23 cellular contexts compared by ENCODE assay signal in the genomic region with DNA sequence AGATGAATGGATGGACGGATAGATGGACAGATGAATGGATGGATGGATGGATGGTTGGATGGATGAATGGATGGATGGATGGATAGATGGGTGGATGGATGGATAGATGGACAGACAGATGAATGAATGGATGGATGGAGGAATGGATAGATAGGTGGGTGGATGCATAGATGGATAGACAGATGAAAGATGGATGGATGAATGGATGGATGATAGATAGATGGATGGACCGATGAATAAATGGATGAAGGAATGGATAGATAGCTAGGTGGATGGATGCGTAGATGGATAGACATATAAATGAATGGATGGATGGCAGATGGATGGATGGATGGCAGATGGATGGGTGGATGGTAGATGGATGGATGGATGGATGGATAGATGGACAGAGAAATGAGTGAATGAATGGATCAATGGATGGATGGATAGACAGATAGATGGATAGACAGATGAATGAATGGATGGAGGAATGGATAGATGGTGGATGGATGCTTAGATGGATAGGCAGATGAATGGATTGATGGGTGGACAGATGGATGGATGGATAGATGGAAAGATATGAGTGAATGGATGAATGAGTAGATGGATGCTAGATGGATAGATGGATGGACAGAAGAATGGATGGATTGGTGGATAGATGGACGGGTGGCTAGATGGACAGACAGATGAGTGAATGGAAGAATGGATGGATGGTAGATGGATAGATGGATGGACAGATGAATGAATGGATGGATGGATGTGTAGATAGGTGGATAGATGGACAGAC.
DNase-seq lines count a peak whose midpoint lies in the region; ATAC-seq, FAIRE-seq and TF ChIP-seq lines count a peak whose summit lies in the region.
"Had no signal": no experiment of that assay in that cellular context is flagged by ENCODE, and none has a peak within 500 bp of the region (broad histone marks: within the 10 kb centered on the region; RNA-seq: fewer than 3 reads in every experiment).

No MANE protein-coding gene starts in this region.

- in situ Hi-C loops in HepG2 (cut with HindIII; ENCODE audit: extremely low pct_ligation_motif_present, low pct_unique_long_range_greater_than_20kb), result no loop called here
- in situ Hi-C loops in IMR-90 (cut with MboI; ENCODE audit: low sequenced_read_pairs), result no loop called here

- intact Hi-C loops in HepG2 (cut with micrococcal nuclease; ENCODE audit: unreplicated experiment) (no loop called here), right lobe of liver (cut with DNase I) (no loop called here), IMR-90 (cut with micrococcal nuclease) (no loop called here)

- H2BK5ac ChIP-seq in IMR-90 (ENCODE audit: low read depth, low read length, poor library complexity, severe bottlenecking) (peak overlapping the region; percentile 70), H1 (ENCODE audit: low read depth, low read length) (no peak overlapping the region)

- no peak for FAIRE-seq in HepG2 (lab: Jason Lieb, UNC)
- no peak for FAIRE-seq in H1 (lab: Jason Lieb, UNC)
- FAIRE-seq: A549, D721Med, GM12878, GM12892, GM18507 had no signal

- H3K27ac ChIP-seq in HepG2 (ENCODE audit: extremely low read length, insufficient read depth, low read length) (no peak overlapping the region), right lobe of liver (no peak overlapping the region), IMR-90 (ENCODE audit: insufficient read depth, low read length) (no peak overlapping the region), H1 (ENCODE audit: low read depth, low read length) (no peak overlapping the region), tibial nerve (no peak overlapping the region)
- H3K27ac ChIP-seq: 22Rv1; A549; BLaER1 treated with 17β-estradiol and CSF1 and Interleukin-3, amounts not matched to agents 10 nM and 100 nM; C4-2B had no signal

- dilution Hi-C loops in IMR-90 (cut with HindIII; ENCODE audit: low sequenced_read_pairs, unreplicated experiment), result no loop called here

- no peak overlapping the region for H3K4me3 ChIP-seq in HepG2 (replicated peaks in 1 of 3; ENCODE audit: insufficient read depth in 1 of 3, low read depth in 2 of 3, low read length in 3 of 3)
- no peak overlapping the region for H3K4me3 ChIP-seq in right lobe of liver
- H3K4me3 ChIP-seq in IMR-90 (ENCODE audit: insufficient read depth, low read depth, low read length), result no peak overlapping the region
- no peak overlapping the region for H3K4me3 ChIP-seq in H1 (ENCODE audit: extremely low read depth in 1 of 4, insufficient read depth in 2 of 4, low read depth in 3 of 4, low read length in 4 of 4)
- H3K4me3 ChIP-seq in tibial nerve, result no peak overlapping the region
- H3K4me3 ChIP-seq: A549; BLaER1 treated with 17β-estradiol and CSF1 and Interleukin-3, amounts not matched to agents 10 nM and 100 nM; GM12878 had no signal

- H4K8ac ChIP-seq in IMR-90 (ENCODE audit: low read depth in 2 of 2, low read length in 2 of 2), result no peak overlapping the region
- H4K8ac ChIP-seq in H1 (ENCODE audit: extremely low read depth, insufficient read depth, low read length), result no peak overlapping the region

- POLR2A ChIA-PET in HepG2 (lab: Yijun Ruan, JAX), result no interaction called here
- POLR2A ChIA-PET in IMR-90 (lab: Charles Lee; ENCODE audit: unreplicated experiment), result no interaction called here
- POLR2A ChIA-PET in H1 (lab: Charles Lee; ENCODE audit: partially characterized antibody), result no interaction called here

- H3K79me1 ChIP-seq in IMR-90 (ENCODE audit: low read depth in 1 of 2, low read length in 2 of 2) (no peaks in the 10 kb centered on the region), H1 (ENCODE audit: low read depth, low read length) (no peaks in the 10 kb centered on the region)

- no peak overlapping the region for H2AFZ ChIP-seq in HepG2 (ENCODE audit: low read length)
- no peak overlapping the region for H2AFZ ChIP-seq in IMR-90 (replicated peaks; ENCODE audit: low read length, poor library complexity)
- H2AFZ ChIP-seq in H1 (ENCODE audit: low read length), result no peak overlapping the region

- TF ChIP-seq RAD21 in HepG2 (CRISPR knock-in tag; IDR thresholded peaks at IDR 0.05) (no peak), IMR-90 (IDR thresholded peaks at IDR 0.05; ENCODE audit: low read length) (no peak), H1 (IDR thresholded peaks at IDR 0.05 in 1 of 2, conservative IDR thresholded peaks at IDR 0.05 in 1 of 2; ENCODE audit: low read depth in 2 of 2, low read length in 2 of 2) (no peak)

- no peak overlapping the region for H2BK120ac ChIP-seq in IMR-90 (ENCODE audit: low read depth, low read length)
- H2BK120ac ChIP-seq in H1 (replicated peaks; ENCODE audit: low read depth, low read length), result no peak overlapping the region

- CTCF ChIA-PET in HepG2 (lab: Yijun Ruan, JAX; ENCODE audit: low intra/inter-chr PET ratio, low total read pairs) (no interaction called here), IMR-90 (lab: Yijun Ruan, JAX) (no interaction called here), H1 (lab: Charles Lee; ENCODE audit: partially characterized antibody) (no interaction called here)

- H3K14ac ChIP-seq in IMR-90 (replicated peaks; ENCODE audit: low read depth, low read length), result no peak overlapping the region
- no peak overlapping the region for H3K14ac ChIP-seq in H1 (ENCODE audit: insufficient read length)

- no peak overlapping the region for H2BK12ac ChIP-seq in H1 (ENCODE audit: low read depth, low read length)

- no peaks in the 10 kb centered on the region for H4K20me1 ChIP-seq in HepG2 (ENCODE audit: insufficient read depth, low read length)
- no peaks in the 10 kb centered on the region for H4K20me1 ChIP-seq in IMR-90 (ENCODE audit: insufficient read depth, low read length)
- H4K20me1 ChIP-seq in H1 (replicated peaks in 1 of 2; ENCODE audit: control insufficient read depth in 1 of 2, insufficient read depth in 2 of 2, low read length in 2 of 2), result peaks cover 0 to 4% of the 10 kb centered on the region in 2 experiments
- H4K20me1 ChIP-seq: BLaER1 treated with 17β-estradiol and CSF1 and Interleukin-3, amounts not matched to agents 10 nM and 100 nM had no signal

- no peak overlapping the region for H3K4me2 ChIP-seq in HepG2 (ENCODE audit: low read depth, low read length)
- H3K4me2 ChIP-seq in IMR-90 (ENCODE audit: low read depth, low read length), result no peak overlapping the region
- H3K4me2 ChIP-seq in H1 (ENCODE audit: insufficient read depth in 1 of 2, low read depth in 2 of 2, low read length in 2 of 2), result no peak overlapping the region
- H3K4me2 ChIP-seq: A549 had no signal

- BruUV-seq in HepG2 (replicated peaks; lab: Mats Ljungman, UMichigan) (no TSS peak), IMR-90 (replicated peaks; lab: Mats Ljungman, UMichigan) (no TSS peak)

- H2AK9ac ChIP-seq in IMR-90 (replicated peaks; ENCODE audit: low read depth, low read length, poor library complexity), result no peak overlapping the region

- 22% methylated on average over 4 of the region's 4 CpGs for WGBS in HepG2 (ENCODE audit: low lambda C conversion rate)
- 74% methylated on average over 4 of the region's 4 CpGs for WGBS in right lobe of liver (ENCODE audit: insufficient coverage, low coverage, low lambda C conversion rate, missing lambda C conversion rate)
- 84% methylated on average over 4 of the region's 4 CpGs; no CpG with 5 or more reads in 1 of the 2 experiments for WGBS in IMR-90 (ENCODE audit: extremely low coverage in 2 of 2, insufficient read length in 1 of 2), 2 experiments
- 77% methylated on average over 4 of the region's 4 CpGs; no CpG with 5 or more reads in 1 of the 2 experiments for WGBS in H1 (ENCODE audit: extremely low coverage in 1 of 2, insufficient coverage in 1 of 2, insufficient read length in 1 of 2, insufficient replicate concordance in 2 of 2, low coverage in 1 of 2, low lambda C conversion rate in 2 of 2, missing lambda C conversion rate in 1 of 2), 2 experiments
- 85 to 90% methylated on average over 4 of the region's 4 CpGs for WGBS in tibial nerve, 2 donors

- H3K4me1 ChIP-seq in HepG2 (ENCODE audit: insufficient read depth, low read length) (no peaks in the 10 kb centered on the region), right lobe of liver (no peaks in the 10 kb centered on the region), IMR-90 (ENCODE audit: control insufficient read depth, insufficient read depth, low read length) (peaks cover 6% of the 10 kb centered on the region), H1 (replicated peaks in 1 of 4; ENCODE audit: control insufficient read depth in 3 of 4, insufficient read depth in 4 of 4, low read length in 3 of 4) (no peaks in the 10 kb centered on the region), tibial nerve (no peaks in the 10 kb centered on the region)
- H3K4me1 ChIP-seq: A549, Caco-2 had no signal

- TF ChIP-seq POLR2A in HepG2 (IDR thresholded peaks at IDR 0.05; ENCODE audit: insufficient read depth in 1 of 2, low read depth in 2 of 2, low read length in 2 of 2) (no peak), right lobe of liver (IDR thresholded peaks at IDR 0.05) (no peak), IMR-90 (IDR thresholded peaks at IDR 0.05; ENCODE audit: low read depth, low read length) (no peak), H1 (IDR thresholded peaks at IDR 0.05; ENCODE audit: control extremely low read depth in 1 of 2, low read depth in 2 of 2, low read length in 2 of 2) (no peak), tibial nerve (IDR thresholded peaks at IDR 0.05) (no peak)

- H3K27me3 ChIP-seq in HepG2 (ENCODE audit: control insufficient read depth in 1 of 2, insufficient read depth in 2 of 2, low read length in 2 of 2), result peaks cover 5 to 9% of the 10 kb centered on the region in 2 experiments; a peak in 4 of 5 replicates
- H3K27me3 ChIP-seq in right lobe of liver, result no peaks in the 10 kb centered on the region
- H3K27me3 ChIP-seq in IMR-90 (ENCODE audit: control insufficient read depth, insufficient read depth, low read length), result peaks cover 7% of the 10 kb centered on the region; the same call in 1 of the 2 replicates
- H3K27me3 ChIP-seq in H1 (replicated peaks in 1 of 4; ENCODE audit: control insufficient read depth in 3 of 4, extremely low read depth in 1 of 4, insufficient read depth in 3 of 4, low read length in 3 of 4), result no peaks in the 10 kb centered on the region
- H3K27me3 ChIP-seq in tibial nerve, result no peaks in the 10 kb centered on the region
- H3K27me3 ChIP-seq: BLaER1 treated with 17β-estradiol and CSF1 and Interleukin-3, amounts not matched to agents 10 nM and 100 nM had no signal

- no peaks in the 10 kb centered on the region for H3K79me2 ChIP-seq in HepG2 (ENCODE audit: insufficient read depth, low read length)
- H3K79me2 ChIP-seq in H1 (ENCODE audit: control insufficient read depth in 1 of 2, insufficient read depth in 2 of 2, low read length in 2 of 2), result no peaks in the 10 kb centered on the region

- H2AK5ac ChIP-seq in IMR-90 (ENCODE audit: low read depth, low read length), result no peak overlapping the region
- H2AK5ac ChIP-seq in H1 (ENCODE audit: low read depth, low read length), result no peak overlapping the region

- no peak overlapping the region for H3K18ac ChIP-seq in IMR-90 (ENCODE audit: low read depth, low read length)
- H3K18ac ChIP-seq in H1 (ENCODE audit: extremely low read depth, low read length), result no peak overlapping the region

- TF ChIP-seq EP300 in HepG2 (IDR thresholded peaks at IDR 0.05; ENCODE audit: low read depth in 2 of 2, low read length in 2 of 2) (no peak), HepG2 (CRISPR knock-in tag; IDR thresholded peaks at IDR 0.05; ENCODE audit: borderline replicate concordance) (no peak), H1 (IDR thresholded peaks at IDR 0.05; ENCODE audit: borderline replicate concordance in 1 of 2, low read depth in 2 of 2, low read length in 2 of 2) (no peak), tibial nerve (IDR thresholded peaks at IDR 0.05) (no peak)

- TF ChIP-seq CTCF in HepG2 (CRISPR knock-in tag; IDR thresholded peaks at IDR 0.05), result no peak
- no peak for TF ChIP-seq CTCF in right lobe of liver (IDR thresholded peaks at IDR 0.05)
- no peak for TF ChIP-seq CTCF in IMR-90 (conservative IDR thresholded peaks at IDR 0.05; ENCODE audit: low read depth, low read length)
- TF ChIP-seq CTCF in H1 (IDR thresholded peaks at IDR 0.05; ENCODE audit: control extremely low read depth in 1 of 3, insufficient read depth in 1 of 3, low read depth in 1 of 3, low read length in 3 of 3), result no peak
- no peak for TF ChIP-seq CTCF in tibial nerve (IDR thresholded peaks at IDR 0.05)

- H3K56ac ChIP-seq in IMR-90 (ENCODE audit: extremely low read depth, insufficient read depth, low read length), result no peak overlapping the region
- H3K56ac ChIP-seq in H1 (replicated peaks; ENCODE audit: insufficient read length, low read depth, low read length), result peak overlapping the region; percentile 73

- H2BK15ac ChIP-seq in IMR-90 (ENCODE audit: low read depth, low read length) (no peak overlapping the region), H1 (ENCODE audit: low read length) (no peak overlapping the region)

- no peak overlapping the region for H3K23ac ChIP-seq in IMR-90 (ENCODE audit: low read depth, low read length)
- no peak overlapping the region for H3K23ac ChIP-seq in H1 (ENCODE audit: insufficient read length)

- ATAC-seq in HepG2 (no peak), right lobe of liver (no peak), IMR-90 (ENCODE audit: low read depth) (no peak), HG03108 (IDR thresholded peaks at IDR 0.05; ENCODE audit: unreplicated experiment) (no peak)
- ATAC-seq: A549; CD8-positive, alpha-beta T cell; GM12878 had no signal

- no peaks in the 10 kb centered on the region for H3K9me3 ChIP-seq in HepG2 (ENCODE audit: low read length)
- H3K9me3 ChIP-seq in right lobe of liver, result no peaks in the 10 kb centered on the region
- H3K9me3 ChIP-seq in IMR-90 (ENCODE audit: control insufficient read depth, insufficient read depth, low read length), result no peaks in the 10 kb centered on the region
- peaks cover 28 to 77% of the 10 kb centered on the region in 2 experiments; a peak in 3 of 4 replicates for H3K9me3 ChIP-seq in H1 (ENCODE audit: insufficient read depth in 2 of 2, low read depth in 1 of 2, low read length in 1 of 2)
- H3K9me3 ChIP-seq in tibial nerve, result no peaks in the 10 kb centered on the region
- H3K9me3 ChIP-seq: A549; BLaER1 treated with 17β-estradiol and CSF1 and Interleukin-3, amounts not matched to agents 10 nM and 100 nM; Caco-2 had no signal

- H3K36me3 ChIP-seq in HepG2 (replicated peaks in 1 of 2; ENCODE audit: control insufficient read depth in 1 of 2, insufficient read depth in 2 of 2, low read length in 2 of 2), result no peaks in the 10 kb centered on the region
- H3K36me3 ChIP-seq in right lobe of liver, result no peaks in the 10 kb centered on the region
- no peaks in the 10 kb centered on the region for H3K36me3 ChIP-seq in IMR-90 (ENCODE audit: control insufficient read depth, insufficient read depth, low read length)
- H3K36me3 ChIP-seq in H1 (ENCODE audit: control insufficient read depth in 2 of 4, insufficient read depth in 4 of 4, low read length in 3 of 4), result no peaks in the 10 kb centered on the region
- no peaks in the 10 kb centered on the region for H3K36me3 ChIP-seq in tibial nerve
- H3K36me3 ChIP-seq: BLaER1 treated with 17β-estradiol and CSF1 and Interleukin-3, amounts not matched to agents 10 nM and 100 nM had no signal

- H3K9ac ChIP-seq in HepG2 (ENCODE audit: insufficient read depth, low read depth, low read length) (no peak overlapping the region), IMR-90 (ENCODE audit: low read depth, low read length) (no peak overlapping the region), H1 (replicated peaks in 1 of 4; ENCODE audit: extremely low read depth in 1 of 4, low read depth in 3 of 4, low read length in 3 of 4) (no peak overlapping the region)
- H3K9ac ChIP-seq: BLaER1 treated with 17β-estradiol and CSF1 and Interleukin-3, amounts not matched to agents 10 nM and 100 nM had no signal

- H2BK20ac ChIP-seq in IMR-90 (ENCODE audit: low read depth, low read length), result no peak overlapping the region
- no peak overlapping the region for H2BK20ac ChIP-seq in H1 (ENCODE audit: low read length)

- no peak overlapping the region for H4K5ac ChIP-seq in IMR-90 (ENCODE audit: low read depth, low read length)
- H4K5ac ChIP-seq in H1 (ENCODE audit: insufficient read length, low read depth, low read length), result no peak overlapping the region

- no peak overlapping the region for H4K91ac ChIP-seq in IMR-90 (ENCODE audit: insufficient read depth, low read depth, low read length)
- no peak overlapping the region for H4K91ac ChIP-seq in H1 (replicated peaks; ENCODE audit: insufficient read length, low read length)

- peaks cover 10% of the 10 kb centered on the region; the same call in 1 of the 2 replicates for H3K23me2 ChIP-seq in H1 (ENCODE audit: low read depth, low read length)

- no peak overlapping the region for H3K4ac ChIP-seq in IMR-90 (ENCODE audit: low read depth, low read length)
- no peak overlapping the region for H3K4ac ChIP-seq in H1 (replicated peaks; ENCODE audit: insufficient read length, low read depth, low read length)

- no peak for DNase-seq in HepG2 (ENCODE audit: low spot score)
- no peak for DNase-seq in right lobe of liver
- no peak for DNase-seq in IMR-90
- DNase-seq in H1 (ENCODE audit: low read depth in 1 of 2, low spot score in 2 of 2), result no peak
- no peak for DNase-seq in tibial nerve (ENCODE audit: low spot score in 2 of 2)
- DNase-seq in DMS79 treated with DMSO at 0.1 percent for 48 hours (lab: John Stamatoyannopoulos, UW), result no peak
- DNase-seq: AML-193; Caco-2; Calu3; CD4-positive, alpha-beta T cell; CD8-positive, alpha-beta T cell; DND-41; EL; GDM1 had no signal

- H3K9me1 ChIP-seq in IMR-90 (ENCODE audit: insufficient read depth, low read length), result no peaks in the 10 kb centered on the region
